In genomic region chr7:104136981-104137380, GRCh38 we compare ENCODE assay signal across 27 cellular contexts.
"Had no signal": no experiment of that assay in that cellular context is flagged by ENCODE, and none has a peak within 500 bp of the region (broad histone marks: within the 10 kb centered on the region; RNA-seq: fewer than 3 reads in every experiment).

No MANE protein-coding gene starts in this region.

- DNase-seq: colonic mucosa; cortex of kidney; effector CD8-positive, alpha-beta T cell; effector memory CD8-positive, alpha-beta T cell; endodermal cell; erythroblast; esophagus squamous epithelium; foreskin fibroblast; foreskin melanocyte; gastrocnemius medialis; glutamatergic neuron; head of caudate nucleus; heart right ventricle; hippocampal formation; left cardiac atrium; left ventricle myocardium superior; lower lobe of right lung; mesenchymal stem cell; mucosa of descending colon had no signal

- H3K36me3 ChIP-seq: colonic mucosa had no signal

- H3K27ac ChIP-seq: colonic mucosa, epithelial cell of prostate, esophagus squamous epithelium, gastrocnemius medialis, heart right ventricle, left lung, lower lobe of right lung had no signal

- H3K27ac Mint-ChIP-seq: dendritic cell treated with granulocyte-macrophage colony-stimulating factor and Interleukin-4, amounts not matched to agents 40 ng/mL and 50 ng/mL, for 4 days; endodermal cell; mesothelial cell of epicardium had no signal

- H3K9me3 ChIP-seq: colonic mucosa, esophagus squamous epithelium, gastrocnemius medialis, heart right ventricle, left lung, lower lobe of right lung, mucosa of descending colon had no signal

- FAIRE-seq: endometrium, islet of Langerhans, keratinocyte had no signal

- H3K4me3 Mint-ChIP-seq: dendritic cell treated with granulocyte-macrophage colony-stimulating factor and Interleukin-4, amounts not matched to agents 40 ng/mL and 50 ng/mL, for 4 days; effector memory CD8-positive, alpha-beta T cell; endodermal cell; mesothelial cell of epicardium had no signal

- H3K27me3 Mint-ChIP-seq: dendritic cell treated with granulocyte-macrophage colony-stimulating factor and Interleukin-4, amounts not matched to agents 40 ng/mL and 50 ng/mL, for 4 days; effector memory CD8-positive, alpha-beta T cell had no signal

- ATAC-seq: effector memory CD8-positive, alpha-beta T cell; esophagus mucosa; gastrocnemius medialis; heart right ventricle; left cardiac atrium; left lung; left ventricle myocardium superior; lower lobe of right lung; mucosa of descending colon had no signal

- H3K9me3 Mint-ChIP-seq: dendritic cell treated with granulocyte-macrophage colony-stimulating factor and Interleukin-4, amounts not matched to agents 40 ng/mL and 50 ng/mL, for 4 days; effector memory CD8-positive, alpha-beta T cell; endodermal cell; mesothelial cell of epicardium had no signal

- H3K4me3 ChIP-seq: colonic mucosa, esophagus squamous epithelium, gastrocnemius medialis, heart right ventricle, left lung, lower lobe of right lung, mucosa of descending colon had no signal

- H3K4me1 ChIP-seq: colonic mucosa, esophagus squamous epithelium, left lung, lower lobe of right lung had no signal

- H3K4me1 Mint-ChIP-seq: endodermal cell had no signal

- H3K27me3 ChIP-seq: colonic mucosa, esophagus squamous epithelium, gastrocnemius medialis, heart right ventricle, left lung had no signal
